In the genomic region with DNA sequence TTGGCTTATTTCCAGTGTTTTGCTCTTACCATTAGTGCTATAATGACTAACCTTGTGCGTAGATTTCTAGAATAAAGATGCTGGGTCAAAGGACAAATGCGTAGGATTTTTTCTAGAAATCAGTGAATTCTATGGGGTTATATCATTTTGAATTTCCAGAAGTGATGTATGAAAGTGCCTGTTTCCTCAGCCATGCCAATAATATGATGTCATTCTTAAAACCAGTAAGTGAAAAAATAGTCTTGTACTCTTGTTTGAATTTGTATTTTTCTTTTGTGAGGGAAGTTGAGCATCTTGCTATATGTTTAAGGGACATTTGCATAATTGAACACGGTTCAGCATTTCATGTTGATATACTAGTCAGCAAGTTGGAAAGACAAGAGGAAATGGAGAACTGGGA, we compare ENCODE assay signal across 27 cellular contexts. TPM values are rescaled to one million over a fixed set of nuclear protein-coding genes. Genes with fewer than 3 reads are reported as not detected.
"Had no signal": no experiment of that assay in that cellular context is flagged by ENCODE, and none has a peak within 500 bp of the region (broad histone marks: within the 10 kb centered on the region; RNA-seq: fewer than 3 reads in every experiment).

No MANE protein-coding gene starts in this region.

- H3K27ac ChIP-seq: brain microvascular endothelial cell, SJSA1 had no signal

- DNase-seq: activated CD4-positive, alpha-beta T cell treated with anti-CD3 and anti-CD28 coated beads, Interleukin-2, amount 10 ng/mL, durations not matched to agents 24 days and 14 days; activated CD4-positive, alpha-beta T cell treated with anti-CD3 and anti-CD28 coated beads, Interleukin-2, amount 50 U/mL, for 4 hours; activated CD8-positive, alpha-beta T cell treated with anti-CD3 and anti-CD28 coated beads for 36 hours; activated effector memory CD4-positive, alpha-beta T cell treated with anti-CD3 and anti-CD28 coated beads, Interleukin-2, amount 50 U/mL, for 16 hours; activated naive CD4-positive, alpha-beta T cell; activated naive CD4-positive, alpha-beta T cell treated with anti-CD3 and anti-CD28 coated beads, Interleukin-2, amount 50 U/mL, for 16 hours; activated naive CD8-positive, alpha-beta T cell treated with anti-CD3 and anti-CD28 coated beads for 36 hours; activated T-cell treated with anti-CD3 and anti-CD28 coated beads, Interleukin-2, amount 50 U/mL, for 1 hour; activated T-cell treated with anti-CD3 and anti-CD28 coated beads, Interleukin-2, amount 50 U/mL, for 72 hours; amniotic stem cell; aorta; brain microvascular endothelial cell; central memory CD4-positive, alpha-beta T cell; NCI-H1048; NCI-H1105 treated with DMSO at 0.1 percent for 48 hours; NCI-H1436; NCI-H1694; NCI-H1930; NCI-H2081 treated with DMSO at 0.1 percent for 48 hours; NCI-H226; NCI-H446 treated with DMSO at 0.1 percent for 48 hours; NCI-H524 treated with DMSO at 0.1 percent for 48 hours; SHP77 treated with DMSO at 0.1 percent for 48 hours; SK-N-SH had no signal

- H3K9me3 ChIP-seq: SK-N-SH had no signal

- H3K9ac ChIP-seq: SK-N-SH had no signal

- H3K36me3 ChIP-seq: brain microvascular endothelial cell, SJSA1 had no signal

- FAIRE-seq: TTC549 had no signal

- H3K4me3 ChIP-seq: SJSA1 had no signal

- H3K4me2 ChIP-seq: SK-N-SH had no signal

RNA-seq across cellular contexts. Expression of gene DNAH11, which starts 3.9 kb away (rescaled TPM):
- total RNA-seq: activated CD8-positive, alpha-beta memory T cell treated with anti-CD3 and anti-CD28 coated beads for 36 hours had no signal
